Comparison of ENCODE assay signal across 31 cellular contexts in the genomic region with DNA sequence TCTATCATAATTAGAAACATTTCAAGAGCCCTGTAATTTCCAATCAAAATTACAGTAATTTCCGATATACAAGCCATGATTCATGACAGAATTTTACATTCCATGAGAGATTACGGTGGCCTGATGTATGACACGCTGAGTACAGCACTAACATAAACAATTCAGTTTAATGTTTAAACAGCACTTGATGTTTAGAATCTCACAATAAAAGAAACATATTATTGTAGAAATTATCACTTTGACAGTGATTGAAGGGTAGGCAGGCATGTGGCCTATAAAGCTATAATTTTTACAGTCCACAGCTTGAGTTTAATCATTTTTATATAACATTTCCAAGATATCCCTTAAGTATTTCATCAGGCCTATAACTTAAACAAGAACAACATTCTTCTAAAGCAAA.
"Had no signal": no experiment of that assay in that cellular context is flagged by ENCODE, and none has a peak within 500 bp of the region (broad histone marks: within the 10 kb centered on the region; RNA-seq: fewer than 3 reads in every experiment).

No MANE protein-coding gene starts in this region.

- H3K27me3 Mint-ChIP-seq: activated CD4-positive, alpha-beta T cell treated with anti-CD3 and anti-CD28 coated beads, Interleukin-2, amount 10 ng/mL, durations not matched to agents 24 days and 14 days; activated CD8-positive, alpha-beta T cell treated with anti-CD3 and anti-CD28 coated beads for 36 hours had no signal

- H3K36me3 ChIP-seq: adrenal gland, breast epithelium, MG63, SJSA1 had no signal

- ATAC-seq: activated CD8-positive, alpha-beta T cell treated with anti-CD3 and anti-CD28 coated beads for 36 hours; activated naive CD4-positive, alpha-beta T cell treated with anti-CD3 and anti-CD28 coated beads, Interleukin-2, amount 50 U/mL, for 72 hours; body of pancreas; PC-3 had no signal

- H3K9me3 ChIP-seq: adrenal gland, body of pancreas, breast epithelium, MG63, Peyer's patch, SJSA1, SK-N-SH had no signal

- H3K27me3 ChIP-seq: adrenal gland, body of pancreas, breast epithelium, MG63, Peyer's patch, SJSA1 had no signal

- H3K4me3 ChIP-seq: adrenal gland, body of pancreas, breast epithelium, MG63, Peyer's patch, SJSA1 had no signal

- H3K9me3 Mint-ChIP-seq: activated CD4-positive, alpha-beta T cell treated with anti-CD3 and anti-CD28 coated beads, Interleukin-2, amount 10 ng/mL, durations not matched to agents 24 days and 14 days; activated CD8-positive, alpha-beta T cell treated with anti-CD3 and anti-CD28 coated beads for 36 hours; activated naive CD4-positive, alpha-beta T cell treated with anti-CD3 and anti-CD28 coated beads for 36 hours; activated naive CD4-positive, alpha-beta T cell treated with anti-CD3 and anti-CD28 coated beads, Interleukin-2, amount 50 U/mL, for 72 hours; T-helper 1 cell treated with Interleukin-12 subunit alpha and Interleukin-12 subunit beta and Interleukin-4 antibody, amounts not matched to agents 30 μg/mL and 1 μg/mL, for 36 hours; T-helper 2 cell treated with Interferon-gamma antibody and Interleukin-4, amounts not matched to agents 5 μg/mL and 100 μg/mL, for 36 hours had no signal

- H3K27ac Mint-ChIP-seq: activated naive CD4-positive, alpha-beta T cell treated with anti-CD3 and anti-CD28 coated beads for 36 hours; T-helper 2 cell treated with Interferon-gamma antibody and Interleukin-4, amounts not matched to agents 5 μg/mL and 100 μg/mL, for 36 hours had no signal

- H3K4me1 ChIP-seq: adrenal gland, body of pancreas, breast epithelium, Peyer's patch, SJSA1 had no signal

- DNase-seq: activated CD4-positive, alpha-beta T cell treated with anti-CD3 and anti-CD28 coated beads, Interleukin-2, amount 10 ng/mL, durations not matched to agents 24 days and 14 days; activated CD4-positive, alpha-beta T cell treated with anti-CD3 and anti-CD28 coated beads, Interleukin-2, amount 50 U/mL, for 4 hours; activated CD8-positive, alpha-beta T cell treated with anti-CD3 and anti-CD28 coated beads for 36 hours; activated gamma-delta T cell treated with Interleukin-2 at 50 U/mL for 16 hours; activated naive CD4-positive, alpha-beta T cell treated with anti-CD3 and anti-CD28 coated beads for 36 hours; activated T-cell treated with anti-CD3 and anti-CD28 coated beads, Interleukin-2, amount 50 U/mL, for 48 hours; adrenal gland; body of pancreas; Kasumi-1; KG1; MG63; NCI-H1048; NCI-H1436 treated with DMSO at 0.1 percent for 48 hours; NCI-H1694 treated with DMSO at 0.1 percent for 48 hours; NCI-H2029; NCI-H2171; NCI-H226; NCI-H446 treated with DMSO at 0.1 percent for 48 hours; NCI-H524 treated with DMSO at 0.1 percent for 48 hours; NCI-H748 treated with DMSO at 0.1 percent for 48 hours; NK-92 treated with Interleukin-12 subunit alpha and Interleukin-12 subunit beta, amount 100 ng/mL, for 24 hours; PC-3; Peyer's patch; RPMI8226; SHP77 treated with DMSO at 0.1 percent for 48 hours; SK-N-SH had no signal

- H3K27ac ChIP-seq: adrenal gland, body of pancreas, breast epithelium, Peyer's patch, SJSA1 had no signal

- H3K4me3 Mint-ChIP-seq: activated CD8-positive, alpha-beta T cell treated with anti-CD3 and anti-CD28 coated beads for 36 hours; activated naive CD4-positive, alpha-beta T cell treated with anti-CD3 and anti-CD28 coated beads for 36 hours; T-helper 1 cell treated with Interleukin-12 subunit alpha and Interleukin-12 subunit beta and Interleukin-4 antibody, amounts not matched to agents 30 μg/mL and 1 μg/mL, for 36 hours; T-helper 2 cell treated with Interferon-gamma antibody and Interleukin-4, amounts not matched to agents 5 μg/mL and 100 μg/mL, for 36 hours had no signal
